Comparison of ENCODE assay signal across 1 cellular context in the genomic region with DNA sequence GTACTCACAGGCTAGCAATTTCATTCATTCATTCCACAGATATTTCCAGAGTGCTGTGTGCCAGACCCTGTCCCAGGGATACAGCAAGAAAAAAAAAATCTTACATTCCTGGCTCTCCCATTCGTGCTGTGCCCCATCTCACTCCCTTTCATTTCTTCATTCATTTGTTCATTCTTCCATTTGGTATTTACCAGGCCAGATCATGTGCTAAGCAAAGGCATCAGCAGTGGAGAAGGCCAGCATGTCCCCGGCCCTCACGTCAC.
TF ChIP-seq lines count a peak whose summit lies in the region.

No MANE protein-coding gene starts in this region.

TF ChIP-seq in SK-N-SH, 30 proteins besides CTCF, POLR2A, EP300 and RAD21 (continued from another document):
- no peak for TF ChIP-seq MEF2A (IDR thresholded peaks at IDR 0.05; ENCODE audit: borderline replicate concordance, low read depth)
TF ChIP-seq in SK-N-SH: peak in this region for 0.
